16 cellular contexts compared by ENCODE assay signal in the genomic region with DNA sequence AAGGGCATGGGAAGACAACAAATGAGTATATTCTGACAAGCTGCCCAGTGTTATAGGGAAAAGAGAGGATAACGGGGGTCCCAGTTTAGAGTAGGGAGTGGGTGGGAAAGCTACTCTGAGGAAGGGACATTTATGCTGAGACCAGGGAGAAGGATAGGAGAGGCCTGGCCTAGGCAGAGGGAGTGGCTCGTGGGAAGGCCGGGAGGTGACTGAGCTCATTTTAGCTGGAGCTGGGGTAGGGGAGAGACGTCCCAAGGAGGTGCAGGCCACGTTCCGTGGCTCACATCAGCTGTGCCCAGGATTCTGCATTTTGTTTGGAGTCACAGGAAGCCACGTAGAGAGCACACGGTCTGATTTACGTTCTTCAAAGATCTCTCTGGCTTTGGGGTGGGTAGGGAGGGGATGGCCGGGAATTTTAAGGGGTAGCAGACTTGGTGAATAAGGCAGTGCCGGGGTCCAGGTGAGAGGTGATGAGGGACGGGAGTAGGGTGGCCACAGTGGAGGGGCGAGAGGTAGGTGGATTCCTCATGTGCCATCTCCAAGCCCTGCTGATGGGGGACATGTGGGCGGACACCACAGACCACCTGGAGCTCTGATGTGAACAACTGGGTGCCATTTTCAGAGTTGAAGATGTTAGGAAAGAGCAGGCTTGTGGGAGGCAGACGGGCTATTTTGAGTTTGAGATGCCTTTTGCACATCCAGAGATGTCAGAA. TPM values are rescaled to one million over a fixed set of nuclear protein-coding genes. Genes with fewer than 3 reads are reported as not detected.
DNase-seq lines count a peak whose midpoint lies in the region; ATAC-seq and TF ChIP-seq lines count a peak whose summit lies in the region.
"Had no signal": no experiment of that assay in that cellular context is flagged by ENCODE, and none has a peak within 500 bp of the region (broad histone marks: within the 10 kb centered on the region; RNA-seq: fewer than 3 reads in every experiment).

No MANE protein-coding gene starts in this region.

- intact Hi-C loops in activated CD4-positive, alpha-beta T cell treated with anti-CD3 and anti-CD28 coated beads, Interleukin-2, amount 10 ng/mL, durations not matched to agents 24 days and 14 days (cut with micrococcal nuclease) = no loop called here

- no peak overlapping the region for H3K4me3 Mint-ChIP-seq in activated CD4-positive, alpha-beta T cell treated with anti-CD3 and anti-CD28 coated beads, Interleukin-2, amount 10 ng/mL, durations not matched to agents 24 days and 14 days

- peak overlapping the region; percentile 49 for H3K27ac ChIP-seq in RWPE2 (ENCODE audit: poor library complexity, severe bottlenecking)
- H3K27ac ChIP-seq in epithelial cell of prostate = peak overlapping the region; percentile 45
- peak overlapping the region; percentile 81 for H3K27ac ChIP-seq in muscle layer of duodenum (ENCODE audit: low read length)
- peak overlapping the region; percentile 97 to 99 for H3K27ac ChIP-seq in thoracic aorta
- H3K27ac ChIP-seq: brain microvascular endothelial cell, SK-N-MC had no signal

- no peak for ATAC-seq in RWPE2 (ENCODE audit: low read depth)
- ATAC-seq in thoracic aorta (ENCODE audit: insufficient number of reproducible peaks, low FRiP score, low read depth) = no peak
- no peak for ATAC-seq in HG02588 (IDR thresholded peaks at IDR 0.05; ENCODE audit: unreplicated experiment)
- no peak for ATAC-seq in HG02938 (IDR thresholded peaks at IDR 0.05; ENCODE audit: unreplicated experiment)

- no peak overlapping the region for H3K27ac Mint-ChIP-seq in activated CD4-positive, alpha-beta T cell treated with anti-CD3 and anti-CD28 coated beads, Interleukin-2, amount 10 ng/mL, durations not matched to agents 24 days and 14 days

- H3K27me3 ChIP-seq in RWPE2 (ENCODE audit: insufficient read depth, poor library complexity, severe bottlenecking) (no peaks in the 10 kb centered on the region), muscle layer of duodenum (ENCODE audit: low read depth, low read length) (no peaks in the 10 kb centered on the region), thoracic aorta (replicated peaks; ENCODE audit: insufficient read depth) (no peaks in the 10 kb centered on the region)
- H3K27me3 ChIP-seq: BE2C, brain microvascular endothelial cell had no signal

- peaks cover 3% of the 10 kb centered on the region for H3K27me3 Mint-ChIP-seq in activated CD4-positive, alpha-beta T cell treated with anti-CD3 and anti-CD28 coated beads, Interleukin-2, amount 10 ng/mL, durations not matched to agents 24 days and 14 days

- no peaks in the 10 kb centered on the region for H3K9me3 Mint-ChIP-seq in activated CD4-positive, alpha-beta T cell treated with anti-CD3 and anti-CD28 coated beads, Interleukin-2, amount 10 ng/mL, durations not matched to agents 24 days and 14 days

- no peak for DNase-seq in RWPE2 (ENCODE audit: low spot score)
- DNase-seq in epithelial cell of prostate (ENCODE audit: low read depth, low spot score) = no peak
- no peak for DNase-seq in thoracic aorta (ENCODE audit: low spot score)
- no peak for DNase-seq in DMS114 treated with DMSO at 0.1 percent for 48 hours (lab: John Stamatoyannopoulos, UW; ENCODE audit: unreplicated experiment)
- DNase-seq in activated CD4-positive, alpha-beta T cell treated with anti-CD3 and anti-CD28 coated beads, Interleukin-2, amount 10 ng/mL, durations not matched to agents 24 days and 14 days = no peak
- DNase-seq: BE2C, brain microvascular endothelial cell, DMS53, hippocampal formation, occipital lobe had no signal

- no peaks in the 10 kb centered on the region for H3K36me3 Mint-ChIP-seq in activated CD4-positive, alpha-beta T cell treated with anti-CD3 and anti-CD28 coated beads, Interleukin-2, amount 10 ng/mL, durations not matched to agents 24 days and 14 days (ENCODE audit: low read depth)

- TF ChIP-seq CTCF in RWPE2 (IDR thresholded peaks at IDR 0.05; ENCODE audit: poor library complexity, severe bottlenecking) (no peak), thoracic aorta (IDR thresholded peaks at IDR 0.05) (no peak)

- H3K4me1 ChIP-seq in RWPE2 (ENCODE audit: insufficient read depth, poor library complexity, severe bottlenecking) (peaks cover 37% of the 10 kb centered on the region), muscle layer of duodenum (ENCODE audit: control insufficient read depth in 1 of 2, insufficient read depth in 2 of 2, low read length in 2 of 2) (peaks cover 10 to 46% of the 10 kb centered on the region in 2 donors), thoracic aorta (ENCODE audit: control insufficient read depth in 1 of 2, low read depth in 2 of 2) (peaks cover 45 to 57% of the 10 kb centered on the region in 2 donors)

- H3K36me3 ChIP-seq in RWPE2 (ENCODE audit: low read depth) = peaks cover 75% of the 10 kb centered on the region
- H3K36me3 ChIP-seq in muscle layer of duodenum (ENCODE audit: control insufficient read depth in 1 of 2, insufficient read depth in 2 of 2, low read length in 2 of 2) = peaks cover 11 to 22% of the 10 kb centered on the region in 2 donors
- H3K36me3 ChIP-seq in thoracic aorta = peaks cover 26% of the 10 kb centered on the region
- H3K36me3 ChIP-seq: BE2C had no signal

- H3K4me1 Mint-ChIP-seq in activated CD4-positive, alpha-beta T cell treated with anti-CD3 and anti-CD28 coated beads, Interleukin-2, amount 10 ng/mL, durations not matched to agents 24 days and 14 days = peaks cover 3% of the 10 kb centered on the region

- H3K4me3 ChIP-seq in RWPE2 (ENCODE audit: severe bottlenecking) (no peak overlapping the region), muscle layer of duodenum (ENCODE audit: low read depth in 1 of 2, low read length in 2 of 2) (peak overlapping the region; percentile 47 to 55), thoracic aorta (peak overlapping the region; percentile 91)
- H3K4me3 ChIP-seq: SK-N-MC had no signal

- H3K9me3 ChIP-seq in RWPE2 (ENCODE audit: severe bottlenecking) (no peaks in the 10 kb centered on the region), muscle layer of duodenum (ENCODE audit: control insufficient read depth in 1 of 2, low read length in 2 of 2) (no peaks in the 10 kb centered on the region), thoracic aorta (no peaks in the 10 kb centered on the region)
- H3K9me3 ChIP-seq: BE2C had no signal

RNA-seq across cellular contexts. Expression of gene TINAGL1, which starts 4.7 kb away (rescaled TPM):
- total RNA-seq in thoracic aorta = 1,000 to 10,000 TPM in 1 of 2 donors, 100 to 1,000 TPM in 1; 581 to 1,250 TPM
- total RNA-seq in activated CD4-positive, alpha-beta T cell treated with anti-CD3 and anti-CD28 coated beads, Interleukin-2, amount 10 ng/mL, durations not matched to agents 24 days and 14 days = not detected in 2 replicates

RNA-seq across cellular contexts. Expression of gene HCRTR1, which starts 36.4 kb away (rescaled TPM):
- total RNA-seq in thoracic aorta = not detected
- not detected in 2 replicates for total RNA-seq in activated CD4-positive, alpha-beta T cell treated with anti-CD3 and anti-CD28 coated beads, Interleukin-2, amount 10 ng/mL, durations not matched to agents 24 days and 14 days
- total RNA-seq: HT-29, ureter had no signal

Comparison
In these comparisons a context has a peak if more than half of its experiments do, and no peak if none do; other contexts are left out.
1. H3K27ac ChIP-seq: peak in every context shown above with its lines; median percentile 98 in thoracic aorta; 81 in muscle layer of duodenum; 49 in RWPE2; 45 in epithelial cell of prostate.
2. RNA of gene TINAGL1, which starts 4.7 kb away (total RNA-seq): 581 to 1,250 TPM in thoracic aorta; not detected in activated CD4-positive, alpha-beta T cell treated with anti-CD3 and anti-CD28 coated beads, Interleukin-2, amount 10 ng/mL, durations not matched to agents 24 days and 14 days; every median in the first group is over 100 times any median in the second.